9 cellular contexts compared by ENCODE assay signal in the genomic region with DNA sequence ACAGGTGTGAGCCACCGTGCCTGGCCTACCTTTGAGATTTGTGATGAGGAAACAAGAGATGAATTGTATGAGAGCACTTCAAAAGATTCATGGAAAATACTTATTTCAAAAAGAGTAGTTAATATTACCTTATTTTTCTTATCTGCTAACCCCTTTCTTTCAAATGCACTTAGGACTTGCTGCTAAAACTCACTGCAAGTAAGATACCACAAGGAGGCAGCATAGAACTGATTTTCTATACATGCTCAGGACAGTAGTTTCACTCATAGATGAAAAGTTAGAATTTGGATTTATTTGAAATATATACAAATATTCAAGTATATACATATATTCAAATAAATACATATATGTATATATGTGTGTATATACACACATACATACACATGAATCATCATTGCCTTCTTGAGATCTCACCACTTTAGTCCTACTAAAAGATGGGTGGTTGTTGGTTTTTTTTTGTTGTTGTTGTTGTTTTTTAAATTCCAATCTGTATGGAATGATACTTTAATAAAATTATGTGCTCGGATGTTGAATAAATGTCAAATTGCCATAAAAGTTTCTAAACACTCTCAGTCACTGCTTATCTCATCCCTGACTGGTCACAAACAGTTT. TPM values are rescaled to one million over a fixed set of nuclear protein-coding genes. Genes with fewer than 3 reads are reported as not detected.
DNase-seq lines count a peak whose midpoint lies in the region; ATAC-seq and FAIRE-seq lines count a peak whose summit lies in the region.
"Had no signal": no experiment of that assay in that cellular context is flagged by ENCODE, and none has a peak within 500 bp of the region (broad histone marks: within the 10 kb centered on the region; RNA-seq: fewer than 3 reads in every experiment).

No MANE protein-coding gene starts in this region.

- H3K27ac Mint-ChIP-seq in CD4-positive, CD25-positive, alpha-beta regulatory T cell: peak overlapping the region in 2 of 3 donors; percentile 65 to 97

- H2AFZ ChIP-seq in GM23248: no peak overlapping the region

- H3K4me3 Mint-ChIP-seq in CD4-positive, CD25-positive, alpha-beta regulatory T cell: peak overlapping the region; percentile 94 to 99 (median 96)

- FAIRE-seq in endometrium (lab: Jason Lieb, UNC): peak; percentile 12

- DNase-seq in CD4-positive, CD25-positive, alpha-beta regulatory T cell: peak in 2 of 3 donors; percentile 60 to 67
- peak; percentile 81 for DNase-seq in GM23248
- DNase-seq in RPMI7951 (ENCODE audit: low read depth): peak; percentile 66
- DNase-seq in non-pigmented ciliary epithelial cell (ENCODE audit: low read depth): peak; percentile 31

- peaks cover 17% of the 10 kb centered on the region for H3F3A ChIP-seq in GM23248 (ENCODE audit: insufficient read depth)

- H3K9me3 ChIP-seq in CD4-positive, CD25-positive, alpha-beta regulatory T cell (ENCODE audit: control insufficient read depth in 2 of 2, low read length in 2 of 2): no peaks in the 10 kb centered on the region
- no peaks in the 10 kb centered on the region for H3K9me3 ChIP-seq in GM23248 (ENCODE audit: low read depth)

- H3K9ac ChIP-seq in GM23248: no peak overlapping the region

- WGBS in GM23248 (ENCODE audit: low coverage in 1 of 2, low lambda C conversion rate in 2 of 2, missing lambda C conversion rate in 2 of 2), 2 experiments: 59 to 63% methylated on average over 2 of the region's 2 CpGs

- peaks cover 0 to 1% (median 0%) of the 10 kb centered on the region in 7 donors for H3K9me3 Mint-ChIP-seq in CD4-positive, CD25-positive, alpha-beta regulatory T cell

- H4K20me1 ChIP-seq in GM23248 (ENCODE audit: insufficient read depth): no peaks in the 10 kb centered on the region

- H3K9me2 ChIP-seq in GM23248 (ENCODE audit: insufficient read depth): no peaks in the 10 kb centered on the region

- H3K27ac ChIP-seq in CD4-positive, CD25-positive, alpha-beta regulatory T cell (ENCODE audit: insufficient read depth, low read length, poor library complexity, severe bottlenecking): peak overlapping the region; percentile 95
- H3K27ac ChIP-seq in GM23248: no peak overlapping the region

- H3K27me3 ChIP-seq in CD4-positive, CD25-positive, alpha-beta regulatory T cell (ENCODE audit: control insufficient read depth, insufficient read depth, low read length): no peaks in the 10 kb centered on the region
- H3K27me3 ChIP-seq in GM23248 (replicated peaks; ENCODE audit: insufficient read depth): no peaks in the 10 kb centered on the region

- H3K27me3 Mint-ChIP-seq in CD4-positive, CD25-positive, alpha-beta regulatory T cell: no peaks in the 10 kb centered on the region

- no peak for ATAC-seq in CD4-positive, CD25-positive, alpha-beta regulatory T cell (ENCODE audit: low read depth in 2 of 2)
- no peak for ATAC-seq in HG03354 (IDR thresholded peaks at IDR 0.05; ENCODE audit: poor library complexity, severe bottlenecking, unreplicated experiment)
- no peak for ATAC-seq in GM18520 (IDR thresholded peaks at IDR 0.05; ENCODE audit: unreplicated experiment)
- no peak for ATAC-seq in GM21576 (IDR thresholded peaks at IDR 0.05; ENCODE audit: unreplicated experiment)

- peaks cover 26% of the 10 kb centered on the region for H3K79me2 ChIP-seq in GM23248 (ENCODE audit: insufficient read depth)

- H3K4me1 ChIP-seq in CD4-positive, CD25-positive, alpha-beta regulatory T cell (ENCODE audit: control insufficient read depth, insufficient read depth, low read length, poor library complexity, severe bottlenecking): peaks cover 36% of the 10 kb centered on the region
- H3K4me1 ChIP-seq in GM23248 (ENCODE audit: insufficient read depth): peaks cover 6% of the 10 kb centered on the region; the same call in 1 of the 2 replicates

- H3K36me3 Mint-ChIP-seq in CD4-positive, CD25-positive, alpha-beta regulatory T cell: peaks cover 22% of the 10 kb centered on the region

- peaks cover 45% of the 10 kb centered on the region for H3K36me3 ChIP-seq in CD4-positive, CD25-positive, alpha-beta regulatory T cell (ENCODE audit: control insufficient read depth, insufficient read depth, low read length)
- H3K36me3 ChIP-seq in GM23248 (ENCODE audit: low read depth): peaks cover 29% of the 10 kb centered on the region

- in situ Hi-C loops in GM23248 (cut with MboI): no loop called here

- H3K4me2 ChIP-seq in GM23248 (ENCODE audit: unreplicated experiment): no peak overlapping the region

- H3K4me3 ChIP-seq in CD4-positive, CD25-positive, alpha-beta regulatory T cell (ENCODE audit: low read depth, low read length): peak overlapping the region; percentile 42
- H3K4me3 ChIP-seq in GM23248: no peak overlapping the region

- peaks cover 37 to 65% (median 47%) of the 10 kb centered on the region in 4 donors for H3K4me1 Mint-ChIP-seq in CD4-positive, CD25-positive, alpha-beta regulatory T cell

RNA-seq across cellular contexts. Expression of a gene that starts 2.4 kb away (rescaled TPM):
- total RNA-seq in CD4-positive, CD25-positive, alpha-beta regulatory T cell: 111 TPM
- 100 to 1,000 TPM; 301 to 352 (median 314) TPM for polyA plus RNA-seq in CD4-positive, CD25-positive, alpha-beta regulatory T cell
- 87.9 and 92.3 TPM in 2 replicates for total RNA-seq in GM23248 (2014; rRNA removed; shearing (Covaris generic))
- 100 and 104 TPM in 2 replicates for polyA plus RNA-seq in GM23248 (2016; fragmentation: Nextera tagmentation; extraction: Ambion mirVana)
- total RNA-seq in RPMI7951 (2014; rRNA removed; shearing (Covaris generic)): 89.4 and 90.1 TPM in 2 replicates

RNA-seq across cellular contexts. Expression of a gene that starts 33.2 kb away (rescaled TPM):
- total RNA-seq in CD4-positive, CD25-positive, alpha-beta regulatory T cell: not detected
- under 1 TPM in 1 of 4 donors, not detected in 3; 0.53 TPM for polyA plus RNA-seq in CD4-positive, CD25-positive, alpha-beta regulatory T cell
- not detected in 2 replicates for total RNA-seq in GM23248 (2014; rRNA removed; shearing (Covaris generic))
- not detected in 2 replicates for polyA plus RNA-seq in GM23248 (2016; fragmentation: Nextera tagmentation; extraction: Ambion mirVana)
- total RNA-seq in RPMI7951 (2014; rRNA removed; shearing (Covaris generic)): not detected in 2 replicates
- total RNA-seq: T-helper 1 cell treated with Interleukin-12 subunit alpha and Interleukin-12 subunit beta and Interleukin-4 antibody, amounts not matched to agents 30 ng/mL and 1 ng/mL, for 36 hours had no signal

RNA-seq across cellular contexts. Expression of a gene that starts 54.3 kb away (rescaled TPM):
- total RNA-seq in CD4-positive, CD25-positive, alpha-beta regulatory T cell: 30.0 TPM
- 10 to 100 TPM; 11.4 to 18.1 (median 14.2) TPM for polyA plus RNA-seq in CD4-positive, CD25-positive, alpha-beta regulatory T cell
- 5.9 and 11.2 TPM in 2 replicates for total RNA-seq in GM23248 (2014; rRNA removed; shearing (Covaris generic))
- polyA plus RNA-seq in GM23248 (2016; fragmentation: Nextera tagmentation; extraction: Ambion mirVana): 6.5 and 8.2 TPM in 2 replicates
- 15.8 and 16.1 TPM in 2 replicates for total RNA-seq in RPMI7951 (2014; rRNA removed; shearing (Covaris generic))

Comparison
In these comparisons a context has a peak if more than half of its experiments do, and no peak if none do; other contexts are left out.
1. DNase-seq: peak in every context shown above with its lines; median percentile 81 in GM23248; 66 in RPMI7951; 64 in CD4-positive, CD25-positive, alpha-beta regulatory T cell; 31 in non-pigmented ciliary epithelial cell.